In the genomic region with DNA sequence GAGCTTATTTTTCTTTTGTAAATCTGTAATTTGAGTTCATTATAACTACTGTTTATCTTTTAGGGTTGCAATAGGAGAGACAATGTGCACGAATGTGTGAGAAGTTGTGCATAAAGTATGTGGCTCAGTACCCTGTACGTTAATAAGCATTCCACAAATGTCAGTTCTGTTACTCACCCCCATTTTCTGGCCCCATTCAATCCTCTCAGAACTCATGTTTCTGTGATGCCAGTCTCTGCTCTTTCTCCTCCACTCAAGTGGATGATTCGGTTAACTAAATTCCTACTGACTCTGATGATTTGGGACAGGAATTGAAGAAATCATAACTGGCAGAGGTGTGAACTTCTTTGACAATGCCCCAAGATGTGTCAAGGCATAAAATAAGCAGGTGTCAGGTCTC, we compare ENCODE assay signal across 1 cellular context.
A peak's percentile ranks its signal among the peaks of the same experiment; 100 is the strongest.
TF ChIP-seq lines count a peak whose summit lies in the region.

No MANE protein-coding gene starts in this region.

TF ChIP-seq in IMR-90, 13 proteins besides CTCF, POLR2A, EP300 and RAD21:
- TF ChIP-seq NFE2L2 (IDR thresholded peaks at IDR 0.05; ENCODE audit: low read depth, low read length): no peak
- TF ChIP-seq BHLHE40 (IDR thresholded peaks at IDR 0.05; ENCODE audit: low read depth, low read length): peak; percentile 31; the same call in 1 of the 2 replicates
